Comparison of ENCODE assay signal across 14 cellular contexts in the genomic region with DNA sequence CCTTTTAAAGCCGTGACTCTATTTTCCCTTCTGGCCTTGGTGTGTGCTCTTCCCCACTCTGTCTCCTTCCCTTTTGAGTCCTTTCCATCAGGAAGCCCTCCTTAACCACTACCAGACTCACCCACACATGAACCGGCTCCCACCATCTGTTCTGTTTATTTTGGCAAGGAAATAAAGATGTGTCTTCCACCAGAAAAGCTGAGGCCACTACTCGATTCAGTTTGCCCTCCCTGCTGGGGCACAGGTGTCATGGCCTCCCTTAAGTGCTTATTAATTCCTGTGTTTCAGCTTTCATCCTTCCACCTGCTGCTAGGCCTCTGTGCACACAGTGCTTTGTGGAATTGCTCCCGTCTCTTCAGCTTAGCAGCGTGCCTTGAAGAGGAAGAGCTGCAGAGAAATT. TPM values are rescaled to one million over a fixed set of nuclear protein-coding genes. Genes with fewer than 3 reads are reported as not detected.
DNase-seq lines count a peak whose midpoint lies in the region; TF ChIP-seq lines count a peak whose summit lies in the region.
"Had no signal": no experiment of that assay in that cellular context is flagged by ENCODE, and none has a peak within 500 bp of the region (broad histone marks: within the 10 kb centered on the region; RNA-seq: fewer than 3 reads in every experiment).

No MANE protein-coding gene starts in this region.

- H3K4me1 ChIP-seq in adrenal gland (replicated peaks in 1 of 2): peaks cover 18 to 32% of the 10 kb centered on the region in 2 donors
- H3K4me1 ChIP-seq in thymus (ENCODE audit: control insufficient read depth, insufficient read depth, low read length): peaks cover 32% of the 10 kb centered on the region

- 41 to 57% (median 49%) methylated on average over 5 of the region's 5 CpGs for WGBS in adrenal gland, 4 donors
- WGBS in thymus: 33% methylated on average over 5 of the region's 5 CpGs
- 71 to 75% methylated on average over 5 of the region's 5 CpGs for WGBS in lower leg skin, 2 donors

- H3K4me3 Mint-ChIP-seq in activated CD4-positive, alpha-beta memory T cell treated with anti-CD3 and anti-CD28 coated beads, Interleukin-2, amount 10 ng/mL, durations not matched to agents 7 days and 5 days: no peak overlapping the region
- H3K4me3 Mint-ChIP-seq: activated naive CD8-positive, alpha-beta T cell treated with anti-CD3 and anti-CD28 coated beads, Interleukin-2, amount 10 ng/mL, durations not matched to agents 7 days and 5 days had no signal

- DNase-seq in NCI-H446 treated with DMSO at 0.1 percent for 48 hours (lab: John Stamatoyannopoulos, UW): peak; percentile 0
- DNase-seq in NCI-H446 (lab: John Stamatoyannopoulos, UW): no peak
- peak; percentile 78 for DNase-seq in NCI-H2196 treated with DMSO at 0.1 percent for 48 hours (lab: John Stamatoyannopoulos, UW; ENCODE audit: unreplicated experiment)
- no peak for DNase-seq in adrenal gland
- no peak for DNase-seq in MV-4-11 (lab: John Stamatoyannopoulos, UW)
- no peak for DNase-seq in lower leg skin (ENCODE audit: low spot score in 2 of 2)
- no peak for DNase-seq in activated CD4-positive, alpha-beta memory T cell treated with anti-CD3 and anti-CD28 coated beads, Interleukin-2, amount 10 ng/mL, durations not matched to agents 7 days and 5 days
- DNase-seq: 8988T; activated naive CD8-positive, alpha-beta T cell treated with anti-CD3 and anti-CD28 coated beads, Interleukin-2, amount 10 ng/mL, durations not matched to agents 7 days and 5 days; erythroblast; hippocampal formation; lower lobe of right lung; Right ventricle myocardium superior had no signal

- no peaks in the 10 kb centered on the region for H3K36me3 ChIP-seq in adrenal gland (replicated peaks in 1 of 2)
- peaks cover 4% of the 10 kb centered on the region for H3K36me3 ChIP-seq in thymus (ENCODE audit: control insufficient read depth, insufficient read depth)

- peak overlapping the region in 3 of 5 donors; percentile 41 to 98 (median 57) for H3K27ac ChIP-seq in adrenal gland
- H3K27ac ChIP-seq in thymus (ENCODE audit: low read depth): peak overlapping the region; percentile 65
- H3K27ac ChIP-seq: lower lobe of right lung had no signal

- H3K27me3 Mint-ChIP-seq in activated CD4-positive, alpha-beta memory T cell treated with anti-CD3 and anti-CD28 coated beads, Interleukin-2, amount 10 ng/mL, durations not matched to agents 7 days and 5 days: no peaks in the 10 kb centered on the region
- H3K27me3 Mint-ChIP-seq: activated naive CD8-positive, alpha-beta T cell treated with anti-CD3 and anti-CD28 coated beads, Interleukin-2, amount 10 ng/mL, durations not matched to agents 7 days and 5 days had no signal

- no peaks in the 10 kb centered on the region for H3K4me1 Mint-ChIP-seq in activated CD4-positive, alpha-beta memory T cell treated with anti-CD3 and anti-CD28 coated beads, Interleukin-2, amount 10 ng/mL, durations not matched to agents 7 days and 5 days

- TF ChIP-seq POLR2A in adrenal gland (IDR thresholded peaks at IDR 0.05) (no peak), lower leg skin (IDR thresholded peaks at IDR 0.05) (no peak)

- H3K27ac Mint-ChIP-seq in activated CD4-positive, alpha-beta memory T cell treated with anti-CD3 and anti-CD28 coated beads, Interleukin-2, amount 10 ng/mL, durations not matched to agents 7 days and 5 days: no peak overlapping the region
- H3K27ac Mint-ChIP-seq: activated naive CD8-positive, alpha-beta T cell treated with anti-CD3 and anti-CD28 coated beads, Interleukin-2, amount 10 ng/mL, durations not matched to agents 7 days and 5 days had no signal

- H3K4me3 ChIP-seq in adrenal gland (no peak overlapping the region), thymus (ENCODE audit: low read length) (no peak overlapping the region), lower leg skin (ENCODE audit: low read depth, poor library complexity, severe bottlenecking) (no peak overlapping the region)
- H3K4me3 ChIP-seq: lower lobe of right lung had no signal

- H3K9me3 Mint-ChIP-seq in activated CD4-positive, alpha-beta memory T cell treated with anti-CD3 and anti-CD28 coated beads, Interleukin-2, amount 10 ng/mL, durations not matched to agents 7 days and 5 days: no peaks in the 10 kb centered on the region
- H3K9me3 Mint-ChIP-seq: activated naive CD8-positive, alpha-beta T cell treated with anti-CD3 and anti-CD28 coated beads, Interleukin-2, amount 10 ng/mL, durations not matched to agents 7 days and 5 days had no signal

- H3K9me3 ChIP-seq in adrenal gland (replicated peaks in 1 of 3): no peaks in the 10 kb centered on the region
- H3K9me3 ChIP-seq in thymus (ENCODE audit: control insufficient read depth): no peaks in the 10 kb centered on the region
- H3K9me3 ChIP-seq: lower lobe of right lung had no signal

- H3K27me3 ChIP-seq in adrenal gland: no peaks in the 10 kb centered on the region
- no peaks in the 10 kb centered on the region for H3K27me3 ChIP-seq in thymus (ENCODE audit: control insufficient read depth, insufficient read depth)

- CTCF ChIA-PET in activated CD4-positive, alpha-beta memory T cell treated with anti-CD3 and anti-CD28 coated beads, Interleukin-2, amount 10 ng/mL, durations not matched to agents 7 days and 5 days (lab: Charles Lee): interaction anchor here (1.2 kb wide), 1 partner anchor 89 kb away, joined by 4 read pairs; no protein-coding TSS in a partner anchor

- TF ChIP-seq CTCF in adrenal gland (IDR thresholded peaks at IDR 0.05) (no peak), lower leg skin (IDR thresholded peaks at IDR 0.05) (no peak)

- no peaks in the 10 kb centered on the region for H3K36me3 Mint-ChIP-seq in activated CD4-positive, alpha-beta memory T cell treated with anti-CD3 and anti-CD28 coated beads, Interleukin-2, amount 10 ng/mL, durations not matched to agents 7 days and 5 days (ENCODE audit: low read depth)

- intact Hi-C loops in adrenal gland (cut with DNase I) (no loop called here), lower leg skin (cut with DNase I; ENCODE audit: low total_unique reads) (no loop called here)

- POLR2A ChIA-PET in activated CD4-positive, alpha-beta memory T cell treated with anti-CD3 and anti-CD28 coated beads, Interleukin-2, amount 10 ng/mL, durations not matched to agents 7 days and 5 days (lab: Charles Lee): no interaction called here

RNA-seq across cellular contexts. Expression of gene POR, which starts 16.7 kb away (rescaled TPM):
- total RNA-seq in adrenal gland (1,000 to 10,000 TPM in 1 of 8 donors, 100 to 1,000 TPM in 7; 268 to 1,301 (median 582) TPM), lower leg skin (100 to 1,000 TPM in 1 of 4 donors, 10 to 100 TPM in 3; 77.4 to 129 (median 97.0) TPM)
- polyA plus RNA-seq in adrenal gland (100 to 1,000 TPM; 442 to 981 (median 731) TPM), thymus (114 TPM)
- 10 to 100 TPM; 34.0 to 45.3 TPM for total RNA-seq in activated CD4-positive, alpha-beta memory T cell treated with anti-CD3 and anti-CD28 coated beads, Interleukin-2, amount 10 ng/mL, durations not matched to agents 7 days and 5 days

RNA-seq across cellular contexts. Expression of gene RHBDD2, which starts 52.8 kb away (rescaled TPM):
- total RNA-seq in adrenal gland (100 to 1,000 TPM; 123 to 575 (median 247) TPM), lower leg skin (10 to 100 TPM; 34.7 to 50.0 (median 41.4) TPM)
- polyA plus RNA-seq in adrenal gland (100 to 1,000 TPM; 187 to 225 (median 224) TPM), thymus (90.7 TPM)
- total RNA-seq in activated CD4-positive, alpha-beta memory T cell treated with anti-CD3 and anti-CD28 coated beads, Interleukin-2, amount 10 ng/mL, durations not matched to agents 7 days and 5 days: 10 to 100 TPM; 47.7 to 51.7 TPM

Comparison
In these comparisons a context has a peak if more than half of its experiments do, and no peak if none do; other contexts are left out.
1. DNase-seq: peak in NCI-H446 treated with DMSO at 0.1 percent for 48 hours (single experiment) and NCI-H2196 treated with DMSO at 0.1 percent for 48 hours (single experiment); none in NCI-H446 (0 of 2), adrenal gland (0 of 7), MV-4-11 (single experiment), lower leg skin (0 of 2) and activated CD4-positive, alpha-beta memory T cell treated with anti-CD3 and anti-CD28 coated beads, Interleukin-2, amount 10 ng/mL, durations not matched to agents 7 days and 5 days (single experiment).